1 cellular context compared by ENCODE assay signal in genomic region chr19:50628146-50628545, GRCh38.
TF ChIP-seq lines count a peak whose summit lies in the region.

No MANE protein-coding gene starts in this region.

TF ChIP-seq in GM23338, 12 proteins besides CTCF, POLR2A, EP300 and RAD21:
- TF ChIP-seq, protein P1, sequence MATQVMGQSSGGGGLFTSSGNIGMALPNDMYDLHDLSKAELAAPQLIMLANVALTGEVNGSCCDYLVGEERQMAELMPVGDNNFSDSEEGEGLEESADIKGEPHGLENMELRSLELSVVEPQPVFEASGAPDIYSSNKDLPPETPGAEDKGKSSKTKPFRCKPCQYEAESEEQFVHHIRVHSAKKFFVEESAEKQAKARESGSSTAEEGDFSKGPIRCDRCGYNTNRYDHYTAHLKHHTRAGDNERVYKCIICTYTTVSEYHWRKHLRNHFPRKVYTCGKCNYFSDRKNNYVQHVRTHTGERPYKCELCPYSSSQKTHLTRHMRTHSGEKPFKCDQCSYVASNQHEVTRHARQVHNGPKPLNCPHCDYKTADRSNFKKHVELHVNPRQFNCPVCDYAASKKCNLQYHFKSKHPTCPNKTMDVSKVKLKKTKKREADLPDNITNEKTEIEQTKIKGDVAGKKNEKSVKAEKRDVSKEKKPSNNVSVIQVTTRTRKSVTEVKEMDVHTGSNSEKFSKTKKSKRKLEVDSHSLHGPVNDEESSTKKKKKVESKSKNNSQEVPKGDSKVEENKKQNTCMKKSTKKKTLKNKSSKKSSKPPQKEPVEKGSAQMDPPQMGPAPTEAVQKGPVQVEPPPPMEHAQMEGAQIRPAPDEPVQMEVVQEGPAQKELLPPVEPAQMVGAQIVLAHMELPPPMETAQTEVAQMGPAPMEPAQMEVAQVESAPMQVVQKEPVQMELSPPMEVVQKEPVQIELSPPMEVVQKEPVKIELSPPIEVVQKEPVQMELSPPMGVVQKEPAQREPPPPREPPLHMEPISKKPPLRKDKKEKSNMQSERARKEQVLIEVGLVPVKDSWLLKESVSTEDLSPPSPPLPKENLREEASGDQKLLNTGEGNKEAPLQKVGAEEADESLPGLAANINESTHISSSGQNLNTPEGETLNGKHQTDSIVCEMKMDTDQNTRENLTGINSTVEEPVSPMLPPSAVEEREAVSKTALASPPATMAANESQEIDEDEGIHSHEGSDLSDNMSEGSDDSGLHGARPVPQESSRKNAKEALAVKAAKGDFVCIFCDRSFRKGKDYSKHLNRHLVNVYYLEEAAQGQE (IDR thresholded peaks at IDR 0.05; ENCODE audit: unreplicated experiment) = no peak
- no peak for TF ChIP-seq POLR2AphosphoS5 (IDR thresholded peaks at IDR 0.05; ENCODE audit: low read depth)
- no peak for TF ChIP-seq JUNB (IDR thresholded peaks at IDR 0.05; ENCODE audit: unreplicated experiment)
- no peak for TF ChIP-seq STAT1 (IDR thresholded peaks at IDR 0.05; ENCODE audit: unreplicated experiment)
- TF ChIP-seq, protein P2, sequence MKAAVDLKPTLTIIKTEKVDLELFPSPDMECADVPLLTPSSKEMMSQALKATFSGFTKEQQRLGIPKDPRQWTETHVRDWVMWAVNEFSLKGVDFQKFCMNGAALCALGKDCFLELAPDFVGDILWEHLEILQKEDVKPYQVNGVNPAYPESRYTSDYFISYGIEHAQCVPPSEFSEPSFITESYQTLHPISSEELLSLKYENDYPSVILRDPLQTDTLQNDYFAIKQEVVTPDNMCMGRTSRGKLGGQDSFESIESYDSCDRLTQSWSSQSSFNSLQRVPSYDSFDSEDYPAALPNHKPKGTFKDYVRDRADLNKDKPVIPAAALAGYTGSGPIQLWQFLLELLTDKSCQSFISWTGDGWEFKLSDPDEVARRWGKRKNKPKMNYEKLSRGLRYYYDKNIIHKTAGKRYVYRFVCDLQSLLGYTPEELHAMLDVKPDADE (IDR thresholded peaks at IDR 0.05) = no peak
- no peak for TF ChIP-seq ZNF114 (CRISPR knock-in tag; IDR thresholded peaks at IDR 0.05)
- TF ChIP-seq NANOG (IDR thresholded peaks at IDR 0.05; ENCODE audit: borderline replicate concordance) = no peak
- TF ChIP-seq, protein P3, sequence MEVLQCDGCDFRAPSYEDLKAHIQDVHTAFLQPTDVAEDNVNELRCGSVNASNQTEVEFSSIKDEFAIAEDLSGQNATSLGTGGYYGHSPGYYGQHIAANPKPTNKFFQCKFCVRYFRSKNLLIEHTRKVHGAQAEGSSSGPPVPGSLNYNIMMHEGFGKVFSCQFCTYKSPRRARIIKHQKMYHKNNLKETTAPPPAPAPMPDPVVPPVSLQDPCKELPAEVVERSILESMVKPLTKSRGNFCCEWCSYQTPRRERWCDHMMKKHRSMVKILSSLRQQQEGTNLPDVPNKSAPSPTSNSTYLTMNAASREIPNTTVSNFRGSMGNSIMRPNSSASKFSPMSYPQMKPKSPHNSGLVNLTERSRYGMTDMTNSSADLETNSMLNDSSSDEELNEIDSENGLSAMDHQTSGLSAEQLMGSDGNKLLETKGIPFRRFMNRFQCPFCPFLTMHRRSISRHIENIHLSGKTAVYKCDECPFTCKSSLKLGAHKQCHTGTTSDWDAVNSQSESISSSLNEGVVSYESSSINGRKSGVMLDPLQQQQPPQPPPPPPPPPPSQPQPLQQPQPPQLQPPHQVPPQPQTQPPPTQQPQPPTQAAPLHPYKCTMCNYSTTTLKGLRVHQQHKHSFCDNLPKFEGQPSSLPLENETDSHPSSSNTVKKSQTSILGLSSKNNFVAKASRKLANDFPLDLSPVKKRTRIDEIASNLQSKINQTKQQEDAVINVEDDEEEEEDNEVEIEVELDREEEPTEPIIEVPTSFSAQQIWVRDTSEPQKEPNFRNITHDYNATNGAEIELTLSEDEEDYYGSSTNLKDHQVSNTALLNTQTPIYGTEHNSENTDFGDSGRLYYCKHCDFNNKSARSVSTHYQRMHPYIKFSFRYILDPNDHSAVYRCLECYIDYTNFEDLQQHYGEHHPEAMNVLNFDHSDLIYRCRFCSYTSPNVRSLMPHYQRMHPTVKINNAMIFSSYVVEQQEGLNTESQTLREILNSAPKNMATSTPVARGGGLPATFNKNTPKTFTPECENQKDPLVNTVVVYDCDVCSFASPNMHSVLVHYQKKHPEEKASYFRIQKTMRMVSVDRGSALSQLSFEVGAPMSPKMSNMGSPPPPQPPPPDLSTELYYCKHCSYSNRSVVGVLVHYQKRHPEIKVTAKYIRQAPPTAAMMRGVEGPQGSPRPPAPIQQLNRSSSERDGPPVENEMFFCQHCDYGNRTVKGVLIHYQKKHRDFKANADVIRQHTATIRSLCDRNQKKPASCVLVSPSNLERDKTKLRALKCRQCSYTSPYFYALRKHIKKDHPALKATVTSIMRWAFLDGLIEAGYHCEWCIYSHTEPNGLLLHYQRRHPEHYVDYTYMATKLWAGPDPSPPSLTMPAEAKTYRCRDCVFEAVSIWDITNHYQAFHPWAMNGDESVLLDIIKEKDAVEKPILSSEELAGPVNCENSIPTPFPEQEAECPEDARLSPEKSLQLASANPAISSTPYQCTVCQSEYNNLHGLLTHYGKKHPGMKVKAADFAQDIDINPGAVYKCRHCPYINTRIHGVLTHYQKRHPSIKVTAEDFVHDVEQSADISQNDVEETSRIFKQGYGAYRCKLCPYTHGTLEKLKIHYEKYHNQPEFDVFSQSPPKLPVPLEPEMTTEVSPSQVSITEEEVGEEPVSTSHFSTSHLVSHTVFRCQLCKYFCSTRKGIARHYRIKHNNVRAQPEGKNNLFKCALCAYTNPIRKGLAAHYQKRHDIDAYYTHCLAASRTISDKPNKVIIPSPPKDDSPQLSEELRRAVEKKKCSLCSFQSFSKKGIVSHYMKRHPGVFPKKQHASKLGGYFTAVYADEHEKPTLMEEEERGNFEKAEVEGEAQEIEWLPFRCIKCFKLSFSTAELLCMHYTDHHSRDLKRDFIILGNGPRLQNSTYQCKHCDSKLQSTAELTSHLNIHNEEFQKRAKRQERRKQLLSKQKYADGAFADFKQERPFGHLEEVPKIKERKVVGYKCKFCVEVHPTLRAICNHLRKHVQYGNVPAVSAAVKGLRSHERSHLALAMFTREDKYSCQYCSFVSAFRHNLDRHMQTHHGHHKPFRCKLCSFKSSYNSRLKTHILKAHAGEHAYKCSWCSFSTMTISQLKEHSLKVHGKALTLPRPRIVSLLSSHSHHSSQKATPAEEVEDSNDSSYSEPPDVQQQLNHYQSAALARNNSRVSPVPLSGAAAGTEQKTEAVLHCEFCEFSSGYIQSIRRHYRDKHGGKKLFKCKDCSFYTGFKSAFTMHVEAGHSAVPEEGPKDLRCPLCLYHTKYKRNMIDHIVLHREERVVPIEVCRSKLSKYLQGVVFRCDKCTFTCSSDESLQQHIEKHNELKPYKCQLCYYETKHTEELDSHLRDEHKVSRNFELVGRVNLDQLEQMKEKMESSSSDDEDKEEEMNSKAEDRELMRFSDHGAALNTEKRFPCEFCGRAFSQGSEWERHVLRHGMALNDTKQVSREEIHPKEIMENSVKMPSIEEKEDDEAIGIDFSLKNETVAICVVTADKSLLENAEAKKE (CRISPR knock-in tag; IDR thresholded peaks at IDR 0.05) = no peak
- no peak for TF ChIP-seq CREB1 (CRISPR knock-in tag; IDR thresholded peaks at IDR 0.05; ENCODE audit: low read depth)
- no peak for TF ChIP-seq ZNF331 (CRISPR knock-in tag; IDR thresholded peaks at IDR 0.05; ENCODE audit: low read depth)
- TF ChIP-seq EZH2phosphoT487 (IDR thresholded peaks at IDR 0.05; ENCODE audit: unreplicated experiment) = no peak
- TF ChIP-seq EZH2 (IDR thresholded peaks at IDR 0.05; ENCODE audit: low read depth, unreplicated experiment) = no peak
